ENCODE assay signal across 9 cellular contexts in the genomic region with DNA sequence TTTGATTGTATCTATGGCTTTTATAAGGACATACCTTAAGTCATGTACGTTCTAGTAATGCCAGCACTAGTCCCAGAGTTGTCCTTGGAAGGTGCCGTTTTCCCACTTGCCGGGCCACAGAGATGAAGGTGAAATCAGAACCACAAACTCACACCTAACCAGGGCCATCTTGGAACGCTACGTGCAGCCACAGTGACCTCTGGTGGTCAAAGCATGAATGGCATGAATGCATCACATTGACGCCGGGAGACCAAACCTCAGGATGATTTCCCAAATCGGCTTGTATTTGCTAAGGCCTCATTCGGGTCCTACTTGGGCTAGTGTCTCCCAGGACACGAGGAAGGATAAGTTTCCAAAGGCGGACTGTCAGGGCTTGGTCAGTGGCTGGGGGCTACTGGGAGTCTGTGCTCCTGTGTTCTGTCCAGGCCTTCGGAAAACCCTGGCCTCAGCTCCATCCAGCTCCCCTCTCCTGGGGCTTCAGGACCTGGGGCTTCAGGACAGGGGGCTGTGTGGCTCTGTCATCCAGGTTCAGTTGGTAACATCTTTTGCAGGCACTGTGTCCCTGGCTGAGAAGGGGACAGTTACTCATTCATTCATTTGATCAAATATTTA.
DNase-seq lines count a peak whose midpoint lies in the region; ATAC-seq and TF ChIP-seq lines count a peak whose summit lies in the region.
"Had no signal": no experiment of that assay in that cellular context is flagged by ENCODE, and none has a peak within 500 bp of the region (broad histone marks: within the 10 kb centered on the region; RNA-seq: fewer than 3 reads in every experiment).

No MANE protein-coding gene starts in this region.

- peak; percentile 95 for TF ChIP-seq CTCF in Panc1 (IDR thresholded peaks at IDR 0.05)
- TF ChIP-seq CTCF in foreskin keratinocyte (conservative IDR thresholded peaks at IDR 0.05), result peak; percentile 94
- peak; percentile 96 for TF ChIP-seq CTCF in thoracic aorta (IDR thresholded peaks at IDR 0.05)

- H3K27ac ChIP-seq in Panc1 (ENCODE audit: low read length) (no peak overlapping the region), foreskin keratinocyte (no peak overlapping the region), thoracic aorta (no peak overlapping the region)

- H3K36me3 ChIP-seq in Panc1 (ENCODE audit: control insufficient read depth, insufficient read depth, low read length), result no peaks in the 10 kb centered on the region
- no peaks in the 10 kb centered on the region for H3K36me3 ChIP-seq in thoracic aorta

- H3K27ac Mint-ChIP-seq in activated T-helper 2 cell treated with anti-CD3 and anti-CD28 coated beads, Interferon-gamma antibody, Interleukin-2, Interleukin-4, amounts not matched to agents 10 μg/mL and 5 μg/mL and 100 μg/mL, durations not matched to agents 14 hours and 24 hours and 36 hours, result no peak overlapping the region
- H3K27ac Mint-ChIP-seq: activated naive CD8-positive, alpha-beta T cell had no signal

- DNase-seq in COR-L47 (lab: John Stamatoyannopoulos, UW), result peak; percentile 56
- peak; percentile 76 for DNase-seq in HEK293T (ENCODE audit: extremely low spot score)
- peak; percentile 73 for DNase-seq in Panc1 (ENCODE audit: low read depth, low spot score)
- DNase-seq in activated T-helper 2 cell treated with anti-CD3 and anti-CD28 coated beads, Interferon-gamma antibody, Interleukin-2, Interleukin-4, amounts not matched to agents 10 μg/mL and 5 μg/mL and 100 μg/mL, durations not matched to agents 14 hours and 24 hours and 36 hours (ENCODE audit: low spot score), result peak; percentile 16
- DNase-seq in foreskin keratinocyte, result peak in 1 of 2 donors; percentile 35
- DNase-seq in non-pigmented ciliary epithelial cell (ENCODE audit: low read depth), result peak; percentile 15
- DNase-seq in thoracic aorta (ENCODE audit: low spot score), result no peak
- DNase-seq in GF-D8 (lab: John Stamatoyannopoulos, UW), result no peak

- in situ Hi-C loops in Panc1 (cut with HindIII; ENCODE audit: low pct_unique_long_range_greater_than_20kb, low sequenced_read_pairs), result no loop called here

- no peaks in the 10 kb centered on the region for H3K9me3 Mint-ChIP-seq in activated T-helper 2 cell treated with anti-CD3 and anti-CD28 coated beads, Interferon-gamma antibody, Interleukin-2, Interleukin-4, amounts not matched to agents 10 μg/mL and 5 μg/mL and 100 μg/mL, durations not matched to agents 14 hours and 24 hours and 36 hours

- POLR2A ChIA-PET in HEK293T (lab: Yijun Ruan, JAX), result no interaction called here
- POLR2A ChIA-PET in Panc1 (lab: Charles Lee), result no interaction called here

- H3K9me3 ChIP-seq in Panc1 (ENCODE audit: control insufficient read depth, insufficient read depth, low read depth, low read length), result no peaks in the 10 kb centered on the region
- no peaks in the 10 kb centered on the region for H3K9me3 ChIP-seq in thoracic aorta

- H3K4me3 ChIP-seq in Panc1 (ENCODE audit: low read depth in 2 of 2, low read length in 2 of 2) (no peak overlapping the region), thoracic aorta (no peak overlapping the region)

- BruUV-seq in Panc1 (replicated peaks; lab: Mats Ljungman, UMichigan), result no TSS peak

- intact Hi-C loops in Panc1 (cut with micrococcal nuclease; ENCODE audit: unreplicated experiment), result loop anchor here (2.0 to 5.0 kb wide), 2 partner anchors 132 to 293 kb away; no protein-coding TSS in a partner anchor
- intact Hi-C loops in activated T-helper 2 cell treated with anti-CD3 and anti-CD28 coated beads, Interferon-gamma antibody, Interleukin-2, Interleukin-4, amounts not matched to agents 10 μg/mL and 5 μg/mL and 100 μg/mL, durations not matched to agents 14 hours and 24 hours and 36 hours (cut with micrococcal nuclease), result loop anchor here (1.0 kb wide), 1 partner anchor 295 kb away; no protein-coding TSS in a partner anchor

- no peaks in the 10 kb centered on the region for H3K36me3 Mint-ChIP-seq in activated T-helper 2 cell treated with anti-CD3 and anti-CD28 coated beads, Interferon-gamma antibody, Interleukin-2, Interleukin-4, amounts not matched to agents 10 μg/mL and 5 μg/mL and 100 μg/mL, durations not matched to agents 14 hours and 24 hours and 36 hours (ENCODE audit: low read depth)
- H3K36me3 Mint-ChIP-seq: activated naive CD8-positive, alpha-beta T cell had no signal

- H3K4me3 Mint-ChIP-seq in activated T-helper 2 cell treated with anti-CD3 and anti-CD28 coated beads, Interferon-gamma antibody, Interleukin-2, Interleukin-4, amounts not matched to agents 10 μg/mL and 5 μg/mL and 100 μg/mL, durations not matched to agents 14 hours and 24 hours and 36 hours (ENCODE audit: low read depth), result no peak overlapping the region
- H3K4me3 Mint-ChIP-seq: activated naive CD8-positive, alpha-beta T cell had no signal

- H3K27me3 ChIP-seq in Panc1 (ENCODE audit: control insufficient read depth, insufficient read depth, low read length) (peaks cover 2% of the 10 kb centered on the region; the same call in 1 of the 2 replicates), foreskin keratinocyte (no peaks in the 10 kb centered on the region), thoracic aorta (replicated peaks; ENCODE audit: insufficient read depth) (no peaks in the 10 kb centered on the region)

- ATAC-seq in Panc1, result peak; percentile 86
- ATAC-seq in foreskin keratinocyte, result peak; percentile 74
- peak; percentile 55 for ATAC-seq in thoracic aorta (ENCODE audit: insufficient number of reproducible peaks, low FRiP score, low read depth)

- H3K4me1 ChIP-seq in Panc1 (ENCODE audit: control insufficient read depth, insufficient read depth, low read length) (no peaks in the 10 kb centered on the region), foreskin keratinocyte (no peaks in the 10 kb centered on the region), thoracic aorta (ENCODE audit: control insufficient read depth in 1 of 2, low read depth in 2 of 2) (no peaks in the 10 kb centered on the region)

- H3K4me1 Mint-ChIP-seq in activated T-helper 2 cell treated with anti-CD3 and anti-CD28 coated beads, Interferon-gamma antibody, Interleukin-2, Interleukin-4, amounts not matched to agents 10 μg/mL and 5 μg/mL and 100 μg/mL, durations not matched to agents 14 hours and 24 hours and 36 hours (ENCODE audit: low read depth), result no peaks in the 10 kb centered on the region

- CTCF ChIA-PET in HEK293T (lab: Yijun Ruan, JAX) (interaction anchor here (0.6 to 2.2 kb wide), 3 partner anchors 9 to 583 kb away, joined by 3 to 16 read pairs (median 3); no protein-coding TSS in a partner anchor), Panc1 (lab: Charles Lee) (interaction anchor here (0.7 kb wide), 1 partner anchor 12 kb away, joined by 3 read pairs; no protein-coding TSS in a partner anchor)

- no peaks in the 10 kb centered on the region for H3K27me3 Mint-ChIP-seq in activated T-helper 2 cell treated with anti-CD3 and anti-CD28 coated beads, Interferon-gamma antibody, Interleukin-2, Interleukin-4, amounts not matched to agents 10 μg/mL and 5 μg/mL and 100 μg/mL, durations not matched to agents 14 hours and 24 hours and 36 hours (ENCODE audit: low read depth)

TF ChIP-seq in HEK293T, 16 proteins besides CTCF, POLR2A, EP300 and RAD21:
- no peak for TF ChIP-seq FOXM1 (IDR thresholded peaks at IDR 0.05; ENCODE audit: borderline replicate concordance)
- no peak for TF ChIP-seq HDGF (IDR thresholded peaks at IDR 0.05; ENCODE audit: borderline replicate concordance)
- no peak for TF ChIP-seq ARNT (IDR thresholded peaks at IDR 0.05)
- TF ChIP-seq, protein P1, sequence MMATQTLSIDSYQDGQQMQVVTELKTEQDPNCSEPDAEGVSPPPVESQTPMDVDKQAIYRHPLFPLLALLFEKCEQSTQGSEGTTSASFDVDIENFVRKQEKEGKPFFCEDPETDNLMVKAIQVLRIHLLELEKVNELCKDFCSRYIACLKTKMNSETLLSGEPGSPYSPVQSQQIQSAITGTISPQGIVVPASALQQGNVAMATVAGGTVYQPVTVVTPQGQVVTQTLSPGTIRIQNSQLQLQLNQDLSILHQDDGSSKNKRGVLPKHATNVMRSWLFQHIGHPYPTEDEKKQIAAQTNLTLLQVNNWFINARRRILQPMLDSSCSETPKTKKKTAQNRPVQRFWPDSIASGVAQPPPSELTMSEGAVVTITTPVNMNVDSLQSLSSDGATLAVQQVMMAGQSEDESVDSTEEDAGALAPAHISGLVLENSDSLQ (IDR thresholded peaks at IDR 0.05), result no peak
- no peak for TF ChIP-seq FOXA1 (IDR thresholded peaks at IDR 0.05)
- no peak for TF ChIP-seq ZNF384 (IDR thresholded peaks at IDR 0.05)
- no peak for TF ChIP-seq SUZ12 (IDR thresholded peaks at IDR 0.05)
- no peak for TF ChIP-seq SP1 (IDR thresholded peaks at IDR 0.05)

Comparison
In these comparisons a context has a peak if more than half of its experiments do, and no peak if none do; other contexts are left out.
1. DNase-seq: peak in COR-L47 (single experiment), HEK293T (single experiment), Panc1 (single experiment), activated T-helper 2 cell treated with anti-CD3 and anti-CD28 coated beads, Interferon-gamma antibody, Interleukin-2, Interleukin-4, amounts not matched to agents 10 μg/mL and 5 μg/mL and 100 μg/mL, durations not matched to agents 14 hours and 24 hours and 36 hours (single experiment) and non-pigmented ciliary epithelial cell (single experiment); none in thoracic aorta (single experiment) and GF-D8 (single experiment).
2. Peak in every context shown above with its lines, with median percentiles within 50 percentile points of each other: ATAC-seq and CTCF ChIP-seq.